Comparison of ENCODE assay signal across 17 cellular contexts in the genomic region with DNA sequence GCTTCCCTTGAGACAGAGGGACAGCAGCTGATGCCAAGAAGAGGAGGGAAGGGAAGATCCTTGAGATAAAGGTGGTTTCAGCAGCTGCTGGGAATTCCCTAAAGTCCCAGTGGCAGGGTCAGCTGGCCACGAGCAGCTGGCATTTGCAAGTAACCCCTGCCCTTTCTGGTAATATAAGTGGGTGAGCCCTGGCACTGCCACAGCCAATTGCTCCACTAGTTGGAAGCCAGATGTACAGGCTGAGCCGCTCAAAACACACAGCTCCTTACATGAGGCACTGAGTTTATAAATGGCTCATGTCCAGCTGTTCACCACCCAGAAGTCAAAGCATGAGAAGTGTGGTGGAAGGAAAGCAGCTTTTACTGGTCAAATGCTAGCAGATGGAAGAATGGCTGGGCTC. TPM values are rescaled to one million over a fixed set of nuclear protein-coding genes. Genes with fewer than 3 reads are reported as not detected.
A peak's percentile ranks its signal among the peaks of the same experiment; 100 is the strongest.
DNase-seq lines count a peak whose midpoint lies in the region; TF ChIP-seq lines count a peak whose summit lies in the region.
"Had no signal": no experiment of that assay in that cellular context is flagged by ENCODE, and none has a peak within 500 bp of the region (broad histone marks: within the 10 kb centered on the region; RNA-seq: fewer than 3 reads in every experiment).

No MANE protein-coding gene starts in this region.

- DNase-seq in DMS79 treated with DMSO at 0.1 percent for 48 hours (lab: John Stamatoyannopoulos, UW): peak; percentile 6
- no peak for DNase-seq in DMS79 (lab: John Stamatoyannopoulos, UW)
- peak; percentile 29 for DNase-seq in H4 (ENCODE audit: low spot score)
- DNase-seq in NCI-H524 treated with DMSO at 0.1 percent for 48 hours (lab: John Stamatoyannopoulos, UW): peak; percentile 9
- peak; percentile 84 for DNase-seq in esophagus muscularis mucosa (ENCODE audit: extremely low spot score)
- no peak for DNase-seq in NCI-H2029 (lab: John Stamatoyannopoulos, UW)
- DNase-seq in NCI-H2227 (lab: John Stamatoyannopoulos, UW; ENCODE audit: unreplicated experiment): no peak
- DNase-seq in GOT3 (lab: John Stamatoyannopoulos, UW): no peak
- DNase-seq: CD8-positive, alpha-beta T cell; COR-L47; DMS53 had no signal

- no peak for TF ChIP-seq CTCF in esophagus muscularis mucosa (IDR thresholded peaks at IDR 0.05)

- TF ChIP-seq POLR2A in esophagus muscularis mucosa (IDR thresholded peaks at IDR 0.05; ENCODE audit: low read depth): no peak

- peaks cover 0 to 15% (median 0%) of the 10 kb centered on the region in 4 donors for H3K27me3 ChIP-seq in esophagus muscularis mucosa

- intact Hi-C loops in esophagus muscularis mucosa (cut with DNase I): no loop called here

- no peak overlapping the region for H3K27ac ChIP-seq in esophagus muscularis mucosa (replicated peaks in 1 of 4)
- H3K27ac ChIP-seq: 22Rv1, HL-60 had no signal

- TF ChIP-seq EP300 in esophagus muscularis mucosa (IDR thresholded peaks at IDR 0.05): no peak

- no peaks in the 10 kb centered on the region for H3K36me3 ChIP-seq in esophagus muscularis mucosa

- H3K4me1 ChIP-seq in esophagus muscularis mucosa: peaks cover 0 to 3% (median 0%) of the 10 kb centered on the region in 4 donors

- no peak overlapping the region for H3K4me3 ChIP-seq in esophagus muscularis mucosa
- H3K4me3 ChIP-seq: GM12878 had no signal

- WGBS in esophagus muscularis mucosa: 39% methylated on average over 2 of the region's 2 CpGs

- peaks cover 0 to 7% (median 4%) of the 10 kb centered on the region in 4 donors for H3K9me3 ChIP-seq in esophagus muscularis mucosa

RNA-seq across cellular contexts. Expression of gene PRR20G, which starts 35.4 kb away (rescaled TPM):
- not detected in 2 replicates for total RNA-seq in H4 (2014; rRNA removed; shearing (Covaris generic))
- total RNA-seq in esophagus muscularis mucosa: not detected
- total RNA-seq: A673; CD8-positive, alpha-beta T cell; G401; GM12878; H1 had no signal

RNA-seq across cellular contexts. Expression of gene PRR23E, which starts 59.5 kb away (rescaled TPM):
- total RNA-seq in H4 (2014; rRNA removed; shearing (Covaris generic)): not detected in 2 replicates
- not detected for total RNA-seq in esophagus muscularis mucosa
- total RNA-seq: A673; CD8-positive, alpha-beta T cell; G401; GM12878; H1 had no signal

Comparison
In these comparisons a context has a peak if more than half of its experiments do, and no peak if none do; other contexts are left out.
1. DNase-seq: peak in DMS79 treated with DMSO at 0.1 percent for 48 hours (single experiment), H4 (single experiment), NCI-H524 treated with DMSO at 0.1 percent for 48 hours (single experiment) and esophagus muscularis mucosa (single experiment); none in DMS79 (single experiment), NCI-H2029 (single experiment), NCI-H2227 (single experiment) and GOT3 (single experiment).